Comparison of ENCODE assay signal across 36 cellular contexts in genomic region chr20:45539382-45539781, GRCh38. TPM values are rescaled to one million over a fixed set of nuclear protein-coding genes. Genes with fewer than 3 reads are reported as not detected.
"Had no signal": no experiment of that assay in that cellular context is flagged by ENCODE, and none has a peak within 500 bp of the region (broad histone marks: within the 10 kb centered on the region; RNA-seq: fewer than 3 reads in every experiment).

Gene WFDC6, minus strand, starts transcription at chr20:45539482. Its CDS starts 75 bp downstream, at chr20:45539407.

- H3K36me3 ChIP-seq: adrenal gland, brain microvascular endothelial cell, breast epithelium had no signal

- H3K27ac ChIP-seq: adrenal gland, body of pancreas, brain microvascular endothelial cell, breast epithelium, VCaP had no signal

- H3K4me1 ChIP-seq: adrenal gland, body of pancreas, breast epithelium had no signal

- H3K4me3 ChIP-seq: adrenal gland, body of pancreas, breast epithelium had no signal

- H3K27me3 ChIP-seq: body of pancreas, brain microvascular endothelial cell had no signal

- H3K9me3 ChIP-seq: adrenal gland, body of pancreas, breast epithelium had no signal

- ATAC-seq: activated CD8-positive, alpha-beta T cell treated with anti-CD3 and anti-CD28 coated beads for 36 hours; activated naive CD4-positive, alpha-beta T cell treated with anti-CD3 and anti-CD28 coated beads, Interleukin-2, amount 50 U/mL, for 72 hours; activated T-cell treated with anti-CD3 and anti-CD28 coated beads, Interleukin-2, amount 50 U/mL, for 4 hours; activated T-cell treated with anti-CD3 and anti-CD28 coated beads, Interleukin-2, amount 50 U/mL, for 72 hours; activated T-helper 17 cell treated with anti-CD3 and anti-CD28 coated beads, Interleukin-2, amount 50 U/mL, for 72 hours; body of pancreas had no signal

- DNase-seq: activated B cell treated with CpG ODN at 0.5 μM for 24 hours; activated CD4-positive, alpha-beta memory T cell treated with anti-CD3 and anti-CD28 coated beads for 36 hours; activated CD4-positive, alpha-beta T cell treated with anti-CD3 and anti-CD28 coated beads for 4 hours; activated CD4-positive, alpha-beta T cell treated with anti-CD3 and anti-CD28 coated beads, Interleukin-2, amount 10 ng/mL, durations not matched to agents 24 days and 14 days; activated CD4-positive, alpha-beta T cell treated with anti-CD3 and anti-CD28 coated beads, Interleukin-2, amount 50 U/mL, for 1 hour; activated CD4-positive, alpha-beta T cell treated with anti-CD3 and anti-CD28 coated beads, Interleukin-2, amount 50 U/mL, for 4 hours; activated CD4-positive, CD25-positive, alpha-beta regulatory T cell treated with anti-CD3 and anti-CD28 coated beads, Interleukin-2, amount 50 U/mL, for 72 hours; activated CD8-positive, alpha-beta memory T cell treated with anti-CD3 and anti-CD28 coated beads, Interleukin-2, amount 50 U/mL, for 4 hours; activated CD8-positive, alpha-beta T cell treated with anti-CD3 and anti-CD28 coated beads for 36 hours; activated effector memory CD4-positive, alpha-beta T cell treated with anti-CD3 and anti-CD28 coated beads, Interleukin-2, amount 50 U/mL, for 16 hours; activated gamma-delta T cell treated with Interleukin-2 at 50 U/mL for 16 hours; activated naive CD4-positive, alpha-beta T cell; activated naive CD4-positive, alpha-beta T cell treated with anti-CD3 and anti-CD28 coated beads for 36 hours; activated naive CD4-positive, alpha-beta T cell treated with anti-CD3 and anti-CD28 coated beads, Interleukin-2, amount 50 U/mL, for 16 hours; activated naive CD8-positive, alpha-beta T cell treated with anti-CD3 and anti-CD28 coated beads for 36 hours; activated T-cell treated with anti-CD3 and anti-CD28 coated beads for 4 hours; activated T-cell treated with anti-CD3 and anti-CD28 coated beads, Interleukin-2, amount 50 U/mL, for 1 hour; activated T-cell treated with anti-CD3 and anti-CD28 coated beads, Interleukin-2, amount 50 U/mL, for 4 hours; activated T-cell treated with anti-CD3 and anti-CD28 coated beads, Interleukin-2, amount 50 U/mL, for 72 hours; adrenal gland; amniotic stem cell; aorta; body of pancreas; brain microvascular endothelial cell; central memory CD4-positive, alpha-beta T cell; T-helper 2 cell; T-helper 9 cell had no signal

RNA-seq across cellular contexts. Expression of gene WFDC6, which starts in this region (rescaled TPM):
- total RNA-seq: activated B cell treated with CpG ODN at 0.5 μM for 24 hours; activated CD4-positive, alpha-beta memory T cell treated with anti-CD3 and anti-CD28 coated beads for 36 hours; activated CD4-positive, alpha-beta T cell treated with anti-CD3 and anti-CD28 coated beads, Interleukin-2, amount 10 ng/mL, durations not matched to agents 24 days and 14 days; activated CD8-positive, alpha-beta memory T cell treated with anti-CD3 and anti-CD28 coated beads for 36 hours; activated CD8-positive, alpha-beta T cell treated with anti-CD3 and anti-CD28 coated beads for 36 hours; activated naive CD4-positive, alpha-beta T cell treated with anti-CD3 and anti-CD28 coated beads for 36 hours; activated naive CD4-positive, alpha-beta T cell treated with anti-CD3 and anti-CD28 coated beads, Interleukin-2, amount 50 U/mL, for 72 hours; activated naive CD8-positive, alpha-beta T cell treated with anti-CD3 and anti-CD28 coated beads for 36 hours; activated T-cell treated with anti-CD3 and anti-CD28 coated beads, Interleukin-2, amount 50 U/mL, for 4 hours; activated T-cell treated with anti-CD3 and anti-CD28 coated beads, Interleukin-2, amount 50 U/mL, for 72 hours; activated T-helper 1 cell treated with anti-CD3 and anti-CD28 coated beads, Interleukin-12 subunit alpha, Interleukin-12 subunit beta, Interleukin-2, Interleukin-4 antibody, amounts not matched to agents 30 ng/mL and 10 ng/mL and 1 ng/mL, durations not matched to agents 14 hours and 24 hours and 36 hours; activated T-helper 17 cell treated with anti-CD3 and anti-CD28 coated beads, Interleukin-2, amount 50 U/mL, for 72 hours; adrenal gland; aorta; astrocyte; body of pancreas; breast epithelium; cardiac septum; cerebellum had no signal
- polyA plus RNA-seq: adrenal gland, aorta had no signal
